In the genomic region with DNA sequence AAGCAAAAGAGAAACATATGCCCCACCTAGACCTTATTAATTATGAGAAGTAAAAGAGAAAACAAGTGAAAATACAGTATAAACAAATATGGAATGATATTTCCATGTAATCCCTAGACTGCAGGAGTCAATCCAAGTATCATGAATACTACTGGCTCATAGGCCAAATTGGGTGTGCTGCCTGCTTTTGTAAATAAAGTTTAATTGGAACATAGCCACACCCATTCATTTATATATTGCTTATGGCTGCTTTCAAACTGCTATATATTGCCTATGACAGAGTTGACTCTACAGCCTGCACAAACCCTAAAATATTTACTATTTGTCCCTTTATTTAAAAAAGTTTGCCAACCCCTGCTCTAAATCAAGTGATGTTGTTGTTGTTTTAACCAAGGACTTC, we compare ENCODE assay signal across 8 cellular contexts.
"Had no signal": no experiment of that assay in that cellular context is flagged by ENCODE, and none has a peak within 500 bp of the region (broad histone marks: within the 10 kb centered on the region; RNA-seq: fewer than 3 reads in every experiment).

No MANE protein-coding gene starts in this region.

- H2AFZ ChIP-seq: GM23338 had no signal

- FAIRE-seq: H1, H54, HepG2 had no signal

- H3K4me3 ChIP-seq: GM23338 had no signal

- DNase-seq: H9, HCEC 1CT, KG1 had no signal

- H3K4me2 ChIP-seq: GM23338 had no signal

- ATAC-seq: GM23338, HepG2 had no signal

- H3K27ac ChIP-seq: HL-60 had no signal
